11 cellular contexts compared by ENCODE assay signal in the genomic region with DNA sequence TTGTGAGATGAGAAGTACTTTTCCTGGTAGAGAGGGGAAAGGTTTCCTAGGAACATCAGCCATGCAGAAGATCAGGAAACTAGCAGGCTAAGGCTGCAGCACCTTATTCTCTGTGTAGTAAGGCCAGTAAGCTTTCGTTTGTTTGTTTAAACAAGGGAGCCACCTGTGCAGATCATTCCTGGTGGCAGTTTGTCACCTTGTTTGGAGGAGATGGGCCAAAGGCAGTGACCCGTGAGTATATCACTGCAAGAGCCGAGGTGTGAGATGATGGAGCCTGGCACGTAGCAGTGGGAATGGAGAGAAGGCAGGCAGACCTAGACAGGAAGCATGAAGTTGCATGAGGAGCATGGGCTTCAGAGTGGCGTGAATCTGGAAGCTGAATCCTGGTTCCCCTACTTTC. TPM values are rescaled to one million over a fixed set of nuclear protein-coding genes. Genes with fewer than 3 reads are reported as not detected.
DNase-seq lines count a peak whose midpoint lies in the region; ATAC-seq, FAIRE-seq and TF ChIP-seq lines count a peak whose summit lies in the region.
"Had no signal": no experiment of that assay in that cellular context is flagged by ENCODE, and none has a peak within 500 bp of the region (broad histone marks: within the 10 kb centered on the region; RNA-seq: fewer than 3 reads in every experiment).

No MANE protein-coding gene starts in this region.

- no peak for DNase-seq in stimulated activated naive CD8-positive, alpha-beta T cell treated with anti-CD3 and anti-CD28 coated beads, Interleukin-15, Interleukin-2, amounts not matched to agents 100 U/mL and 50 U/mL, for 24 hours
- no peak for DNase-seq in activated B cell treated with CpG ODN at 0.5 μM for 24 hours
- no peak for DNase-seq in upper lobe of right lung
- DNase-seq in tibial artery = no peak
- DNase-seq in psoas muscle = no peak
- DNase-seq: foreskin fibroblast, NCI-H1092 treated with DMSO at 0.1 percent for 48 hours had no signal

- FAIRE-seq in islet of Langerhans (lab: Jason Lieb, UNC) = peak; percentile 9

- TF ChIP-seq CTCF in activated B cell treated with CpG ODN at 0.5 μM for 24 hours (IDR thresholded peaks at IDR 0.05) = no peak
- TF ChIP-seq CTCF in upper lobe of right lung (IDR thresholded peaks at IDR 0.05) = no peak
- no peak for TF ChIP-seq CTCF in tibial artery (IDR thresholded peaks at IDR 0.05)
- no peak for TF ChIP-seq CTCF in psoas muscle (IDR thresholded peaks at IDR 0.05)

- H3K9me3 ChIP-seq in upper lobe of right lung = no peaks in the 10 kb centered on the region
- no peaks in the 10 kb centered on the region for H3K9me3 ChIP-seq in tibial artery
- no peaks in the 10 kb centered on the region for H3K9me3 ChIP-seq in psoas muscle
- H3K9me3 ChIP-seq: tibial nerve had no signal

- WGBS in psoas muscle, 3 donors = 83 to 87% (median 85%) methylated on average over 5 of the region's 5 CpGs

- intact Hi-C loops in activated B cell treated with CpG ODN at 0.5 μM for 24 hours (cut with micrococcal nuclease) (no loop called here), upper lobe of right lung (cut with DNase I) (no loop called here), tibial artery (cut with DNase I; ENCODE audit: low total_unique reads) (no loop called here), psoas muscle (cut with DNase I) (no loop called here)

- H3K4me3 ChIP-seq in upper lobe of right lung (no peak overlapping the region), tibial artery (no peak overlapping the region), psoas muscle (no peak overlapping the region)
- H3K4me3 ChIP-seq: tibial nerve had no signal

- no peaks in the 10 kb centered on the region for H3K9me3 Mint-ChIP-seq in stimulated activated naive CD8-positive, alpha-beta T cell treated with anti-CD3 and anti-CD28 coated beads, Interleukin-15, Interleukin-2, amounts not matched to agents 100 ng/mL and 50 ng/mL, for 24 hours
- H3K9me3 Mint-ChIP-seq in activated B cell treated with CpG ODN at 0.5 μM for 24 hours = no peaks in the 10 kb centered on the region

- H3K4me3 Mint-ChIP-seq in stimulated activated naive CD8-positive, alpha-beta T cell treated with anti-CD3 and anti-CD28 coated beads, Interleukin-15, Interleukin-2, amounts not matched to agents 100 ng/mL and 50 ng/mL, for 24 hours = no peak overlapping the region
- H3K4me3 Mint-ChIP-seq in activated B cell treated with CpG ODN at 0.5 μM for 24 hours = no peak overlapping the region

- peaks cover 59% of the 10 kb centered on the region for H3K4me1 Mint-ChIP-seq in stimulated activated naive CD8-positive, alpha-beta T cell treated with anti-CD3 and anti-CD28 coated beads, Interleukin-15, Interleukin-2, amounts not matched to agents 100 ng/mL and 50 ng/mL, for 24 hours (ENCODE audit: low read depth)
- H3K4me1 Mint-ChIP-seq in activated B cell treated with CpG ODN at 0.5 μM for 24 hours = peaks cover 55% of the 10 kb centered on the region

- H3K27me3 ChIP-seq in upper lobe of right lung (no peaks in the 10 kb centered on the region), tibial artery (no peaks in the 10 kb centered on the region), psoas muscle (ENCODE audit: insufficient read depth in 3 of 3, low read length in 2 of 3) (no peaks in the 10 kb centered on the region)
- H3K27me3 ChIP-seq: tibial nerve had no signal

- H3K4me1 ChIP-seq in upper lobe of right lung = peaks cover 54% of the 10 kb centered on the region
- peaks cover 0 to 39% (median 32%) of the 10 kb centered on the region in 4 donors for H3K4me1 ChIP-seq in tibial artery
- peaks cover 30% of the 10 kb centered on the region for H3K4me1 ChIP-seq in psoas muscle

- POLR2A ChIA-PET in activated B cell treated with CpG ODN at 0.5 μM for 24 hours (lab: Charles Lee) = interaction anchor here (0.6 to 12.2 kb wide), 4 partner anchors 10 to 21 kb away, joined by 3 to 237 read pairs (median 4); a partner anchor contains a TSS

- no peak for ATAC-seq in stimulated activated naive CD8-positive, alpha-beta T cell treated with anti-CD3 and anti-CD28 coated beads, Interleukin-15, Interleukin-2, amounts not matched to agents 100 U/mL and 50 U/mL, for 24 hours
- ATAC-seq in activated B cell treated with CpG ODN at 0.5 μM for 24 hours (ENCODE audit: low read depth) = no peak
- ATAC-seq in upper lobe of right lung = no peak
- no peak for ATAC-seq in GM19397 (IDR thresholded peaks at IDR 0.05; ENCODE audit: unreplicated experiment)
- no peak for ATAC-seq in psoas muscle

- H3K36me3 Mint-ChIP-seq in stimulated activated naive CD8-positive, alpha-beta T cell treated with anti-CD3 and anti-CD28 coated beads, Interleukin-15, Interleukin-2, amounts not matched to agents 100 ng/mL and 50 ng/mL, for 24 hours (ENCODE audit: low read depth) = peaks cover 55% of the 10 kb centered on the region
- peaks cover 15% of the 10 kb centered on the region for H3K36me3 Mint-ChIP-seq in activated B cell treated with CpG ODN at 0.5 μM for 24 hours (ENCODE audit: low read depth)

- peak overlapping the region; percentile 88 for H3K27ac Mint-ChIP-seq in stimulated activated naive CD8-positive, alpha-beta T cell treated with anti-CD3 and anti-CD28 coated beads, Interleukin-15, Interleukin-2, amounts not matched to agents 100 ng/mL and 50 ng/mL, for 24 hours
- H3K27ac Mint-ChIP-seq in activated B cell treated with CpG ODN at 0.5 μM for 24 hours = peak overlapping the region; percentile 99

- no peaks in the 10 kb centered on the region for H3K27me3 Mint-ChIP-seq in stimulated activated naive CD8-positive, alpha-beta T cell treated with anti-CD3 and anti-CD28 coated beads, Interleukin-15, Interleukin-2, amounts not matched to agents 100 ng/mL and 50 ng/mL, for 24 hours
- no peaks in the 10 kb centered on the region for H3K27me3 Mint-ChIP-seq in activated B cell treated with CpG ODN at 0.5 μM for 24 hours

- no peaks in the 10 kb centered on the region for H3K36me3 ChIP-seq in upper lobe of right lung
- peaks cover 0 to 4% (median 0%) of the 10 kb centered on the region in 3 donors for H3K36me3 ChIP-seq in tibial artery
- no peaks in the 10 kb centered on the region for H3K36me3 ChIP-seq in psoas muscle (ENCODE audit: insufficient read depth in 1 of 2, low read depth in 1 of 2)

- H3K27ac ChIP-seq in upper lobe of right lung = peak overlapping the region; percentile 38
- no peak overlapping the region for H3K27ac ChIP-seq in tibial artery
- no peak overlapping the region for H3K27ac ChIP-seq in psoas muscle

- CTCF ChIA-PET in activated B cell treated with CpG ODN at 0.5 μM for 24 hours (lab: Charles Lee) = no interaction called here

RNA-seq across cellular contexts. Expression of a gene that starts 19.6 kb away (rescaled TPM):
- total RNA-seq in activated B cell treated with CpG ODN at 0.5 μM for 24 hours (49.0 and 51.7 TPM in 2 replicates), upper lobe of right lung (49.9 TPM), psoas muscle (10 to 100 TPM; 13.5 to 15.0 (median 14.5) TPM)
- 10 to 100 TPM in 2 of 3 donors, 1 to 10 TPM in 1; 5.9 to 13.1 (median 10.3) TPM for polyA plus RNA-seq in psoas muscle
